1 cellular context compared by ENCODE assay signal in genomic region chr4:113645771-113646455, GRCh38.
TF ChIP-seq lines count a peak whose summit lies in the region.

No MANE protein-coding gene starts in this region.

TF ChIP-seq in HepG2, 621 proteins besides CTCF, POLR2A, EP300 and RAD21 (continued from another document and continues in another):
- no peak for TF ChIP-seq ZNF280B (CRISPR knock-in tag; IDR thresholded peaks at IDR 0.05; ENCODE audit: borderline replicate concordance)
- TF ChIP-seq MED8 (CRISPR knock-in tag; IDR thresholded peaks at IDR 0.05; ENCODE audit: insufficient replicate concordance) = no peak
- TF ChIP-seq FOSL2 (CRISPR knock-in tag; IDR thresholded peaks at IDR 0.05) = peak; percentile 90
- TF ChIP-seq FOSL1 (CRISPR knock-in tag; IDR thresholded peaks at IDR 0.05; ENCODE audit: borderline replicate concordance) = peak; percentile 61; the same call in 1 of the 2 replicates
- no peak for TF ChIP-seq CSRNP2 (CRISPR knock-in tag; conservative IDR thresholded peaks at IDR 0.05; ENCODE audit: low read depth)
- peak; percentile 31; the same call in 1 of the 2 replicates for TF ChIP-seq HNF4A (CRISPR knock-in tag; IDR thresholded peaks at IDR 0.05)
- no peak for TF ChIP-seq SAFB2 (CRISPR knock-in tag; IDR thresholded peaks at IDR 0.05; ENCODE audit: borderline replicate concordance, low read depth)
- TF ChIP-seq POGZ (CRISPR knock-in tag; IDR thresholded peaks at IDR 0.05) = 0 out of 2 replicates have a peak, but pooled peaks have one; percentile 52
- TF ChIP-seq ISL2 (CRISPR knock-in tag; IDR thresholded peaks at IDR 0.05) = 0 out of 2 replicates have a peak, but pooled peaks have one; percentile 45
- TF ChIP-seq ZNF549 (CRISPR knock-in tag; IDR thresholded peaks at IDR 0.05) = no peak
- TF ChIP-seq ZNF512 (CRISPR knock-in tag; IDR thresholded peaks at IDR 0.05) = no peak
- TF ChIP-seq SALL2 (CRISPR knock-in tag; IDR thresholded peaks at IDR 0.05) = no peak
- TF ChIP-seq KDM4B (CRISPR knock-in tag; IDR thresholded peaks at IDR 0.05) = no peak
- TF ChIP-seq ZSCAN22 (CRISPR knock-in tag; IDR thresholded peaks at IDR 0.05) = no peak
- no peak for TF ChIP-seq ZNF678 (CRISPR knock-in tag; IDR thresholded peaks at IDR 0.05)
- TF ChIP-seq PCBP2 (optimal IDR thresholded peaks at IDR 0.05; ENCODE audit: low read depth, low read length, poor library complexity, severe bottlenecking) = no peak
- no peak for TF ChIP-seq BATF2 (CRISPR knock-in tag; IDR thresholded peaks at IDR 0.05)
- 0 out of 2 replicates have a peak, but pooled peaks have one; percentile 15 for TF ChIP-seq FOXA1 (IDR thresholded peaks at IDR 0.05)
- TF ChIP-seq FOXA1 (CRISPR knock-in tag; IDR thresholded peaks at IDR 0.05) = peak; percentile 66
- peak; percentile 90 for TF ChIP-seq NFE2 (CRISPR knock-in tag; IDR thresholded peaks at IDR 0.05)
- TF ChIP-seq NCOR1 (IDR thresholded peaks at IDR 0.05; ENCODE audit: borderline replicate concordance, low read length) = no peak
- TF ChIP-seq ZNF761 (CRISPR knock-in tag; conservative IDR thresholded peaks at IDR 0.05) = no peak
- TF ChIP-seq BCL6 (CRISPR knock-in tag; IDR thresholded peaks at IDR 0.05) = 0 out of 2 replicates have a peak, but pooled peaks have one; percentile 33
- no peak for TF ChIP-seq ZBTB1 (CRISPR knock-in tag; IDR thresholded peaks at IDR 0.05; ENCODE audit: borderline replicate concordance)
- no peak for TF ChIP-seq GPN1 (CRISPR knock-in tag; IDR thresholded peaks at IDR 0.05; ENCODE audit: borderline replicate concordance)
- TF ChIP-seq MAFK (conservative IDR thresholded peaks at IDR 0.05 in 1 of 2, IDR thresholded peaks at IDR 0.05 in 1 of 2; ENCODE audit: low read length in 2 of 2) = peak; percentile 99
- no peak for TF ChIP-seq SMC3 (IDR thresholded peaks at IDR 0.05; ENCODE audit: low read length)
- TF ChIP-seq NFE2L2 (IDR thresholded peaks at IDR 0.05; ENCODE audit: low read length) = peak; percentile 86
- TF ChIP-seq FUBP1 (CRISPR knock-in tag; IDR thresholded peaks at IDR 0.05; ENCODE audit: borderline replicate concordance) = no peak
- no peak for TF ChIP-seq LRRFIP1 (CRISPR knock-in tag; conservative IDR thresholded peaks at IDR 0.05)
- no peak for TF ChIP-seq ZNF331 (CRISPR knock-in tag; IDR thresholded peaks at IDR 0.05)
- TF ChIP-seq REPIN1 (CRISPR knock-in tag; IDR thresholded peaks at IDR 0.05; ENCODE audit: borderline replicate concordance, low read depth) = no peak
- no peak for TF ChIP-seq ATRX (CRISPR knock-in tag; IDR thresholded peaks at IDR 0.05; ENCODE audit: borderline replicate concordance)
- TF ChIP-seq ZNF850 (CRISPR knock-in tag; conservative IDR thresholded peaks at IDR 0.05) = no peak
- TF ChIP-seq ARID5B (CRISPR knock-in tag; IDR thresholded peaks at IDR 0.05) = peak; percentile 84
- TF ChIP-seq ZBTB46 (CRISPR knock-in tag; IDR thresholded peaks at IDR 0.05; ENCODE audit: borderline replicate concordance) = no peak
- TF ChIP-seq ZNF468 (CRISPR knock-in tag; IDR thresholded peaks at IDR 0.05) = no peak
- TF ChIP-seq ZNF747 (CRISPR knock-in tag; IDR thresholded peaks at IDR 0.05; ENCODE audit: borderline replicate concordance) = no peak
- TF ChIP-seq ZNF564 (CRISPR knock-in tag; IDR thresholded peaks at IDR 0.05) = no peak
- no peak for TF ChIP-seq JUND (CRISPR knock-in tag; IDR thresholded peaks at IDR 0.05)
- TF ChIP-seq TARDBP (CRISPR knock-in tag; IDR thresholded peaks at IDR 0.05) = 0 out of 2 replicates have a peak, but pooled peaks have one; percentile 38
- TF ChIP-seq HMG20A (CRISPR knock-in tag; IDR thresholded peaks at IDR 0.05; ENCODE audit: borderline replicate concordance) = peak; percentile 44; the same call in 1 of the 2 replicates
- peak; percentile 24; the same call in 1 of the 2 replicates for TF ChIP-seq RXRB (CRISPR knock-in tag; IDR thresholded peaks at IDR 0.05; ENCODE audit: borderline replicate concordance)
- TF ChIP-seq HDAC2 (CRISPR knock-in tag; IDR thresholded peaks at IDR 0.05) = peak; percentile 35; the same call in 1 of the 2 replicates
- peak; percentile 26; the same call in 1 of the 2 replicates for TF ChIP-seq HOMEZ (CRISPR knock-in tag; IDR thresholded peaks at IDR 0.05; ENCODE audit: low read depth)
- TF ChIP-seq RFX3 (CRISPR knock-in tag; IDR thresholded peaks at IDR 0.05) = no peak
- TF ChIP-seq CREM (IDR thresholded peaks at IDR 0.05) = peak; percentile 48; the same call in 1 of the 2 replicates
- TF ChIP-seq CREM (CRISPR knock-in tag; IDR thresholded peaks at IDR 0.05) = no peak
